ENCODE assay signal across 1 cellular context in the genomic region with DNA sequence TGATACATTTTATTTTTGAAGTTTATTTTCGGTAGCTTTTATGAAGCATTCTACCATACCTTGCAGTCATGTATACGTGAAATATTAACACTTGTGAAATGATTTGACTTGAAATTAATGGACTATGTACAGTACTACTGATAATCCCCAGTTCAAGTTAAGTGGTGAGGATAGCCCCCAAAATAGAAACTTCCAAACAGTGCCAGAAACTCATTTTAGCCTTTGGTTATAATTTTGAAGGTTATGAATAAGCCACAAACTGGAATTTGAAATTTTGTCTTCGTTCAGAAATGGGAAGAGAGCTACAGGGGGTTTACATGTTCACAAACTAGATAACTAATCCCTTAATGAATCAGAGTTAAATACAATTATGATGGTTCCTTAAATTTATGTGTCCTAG.
TF ChIP-seq lines count a peak whose summit lies in the region.

No MANE protein-coding gene starts in this region.

TF ChIP-seq in GM23338, 12 proteins besides CTCF, POLR2A, EP300 and RAD21 (continued from another document):
- TF ChIP-seq ZNF462 (CRISPR knock-in tag; IDR thresholded peaks at IDR 0.05) (no peak), POLR2AphosphoS5 (IDR thresholded peaks at IDR 0.05; ENCODE audit: low read depth) (no peak), CREB1 (CRISPR knock-in tag; IDR thresholded peaks at IDR 0.05; ENCODE audit: low read depth) (no peak), STAT1 (IDR thresholded peaks at IDR 0.05; ENCODE audit: unreplicated experiment) (no peak)
